Comparison of ENCODE assay signal across 8 cellular contexts in genomic region chr15:42735382-42736165, GRCh38. TPM values are rescaled to one million over a fixed set of nuclear protein-coding genes. Genes with fewer than 3 reads are reported as not detected.
DNase-seq lines count a peak whose midpoint lies in the region; ATAC-seq and TF ChIP-seq lines count a peak whose summit lies in the region.

No MANE protein-coding gene starts in this region.

- intact Hi-C loops in sigmoid colon (cut with DNase I) = loop anchor here (2.0 to 10.0 kb wide), 2 partner anchors 187 to 369 kb away; partner anchors contain the start of gene UBR1

- TF ChIP-seq CTCF in GM13976 (IDR thresholded peaks at IDR 0.05; ENCODE audit: borderline replicate concordance, control extremely low read depth, extremely low read depth, insufficient read depth, missing control alignments) = no peak
- no peak for TF ChIP-seq CTCF in foreskin fibroblast (IDR thresholded peaks at IDR 0.05; ENCODE audit: low read depth, low read length)
- no peak for TF ChIP-seq CTCF in sigmoid colon (IDR thresholded peaks at IDR 0.05)

- peaks cover 0 to 23% (median 21%) of the 10 kb centered on the region in 4 donors for H3K4me1 ChIP-seq in sigmoid colon

- 90 to 91% methylated on average over 19 of the region's 19 CpGs for WGBS in sigmoid colon, 2 donors

- H3K27me3 Mint-ChIP-seq in T-cell = no peaks in the 10 kb centered on the region

- no peaks in the 10 kb centered on the region for H3K9me3 Mint-ChIP-seq in T-cell

- peaks cover 7 to 40% (median 14%) of the 10 kb centered on the region in 4 donors for H3K36me3 ChIP-seq in sigmoid colon

- H3K27me3 ChIP-seq in sigmoid colon = no peaks in the 10 kb centered on the region

- H3K27ac ChIP-seq in sigmoid colon = peak overlapping the region; percentile 6 to 95 (median 91)

- peak overlapping the region in 1 of 2 donors; percentile 68 for H3K27ac Mint-ChIP-seq in T-cell

- peaks cover 10 to 25% (median 19%) of the 10 kb centered on the region in 3 donors for H3K4me1 Mint-ChIP-seq in T-cell

- DNase-seq in GM13976 (ENCODE audit: low spot score) (peak; percentile 27), T-cell (no peak), foreskin fibroblast (no peak), sigmoid colon (peak; percentile 62), NCI-H2107 treated with DMSO at 0.1 percent for 48 hours (lab: John Stamatoyannopoulos, UW; ENCODE audit: unreplicated experiment) (no peak), NCI-H2227 treated with DMSO at 0.1 percent for 48 hours (lab: John Stamatoyannopoulos, UW) (no peak)

- CTCF ChIA-PET in T-cell (lab: Charles Lee) = interaction anchor here (0.5 to 0.7 kb wide), 3 partner anchors 189 to 218 kb away, joined by 3 to 8 read pairs (median 4); no protein-coding TSS in a partner anchor

- H3K36me3 Mint-ChIP-seq in T-cell = peaks cover 27% of the 10 kb centered on the region

- ATAC-seq in T-cell (replicated peaks in 1 of 4) (no peak), GM21367 (IDR thresholded peaks at IDR 0.05; ENCODE audit: unreplicated experiment) (no peak), HG03432 (IDR thresholded peaks at IDR 0.05; ENCODE audit: unreplicated experiment) (no peak)

- TF ChIP-seq POLR2A in sigmoid colon (IDR thresholded peaks at IDR 0.05) = no peak

- H3K4me3 ChIP-seq in foreskin fibroblast (ENCODE audit: low read depth in 1 of 2, low read length in 2 of 2) (peak overlapping the region; percentile 60 to 83), sigmoid colon (peak overlapping the region; percentile 62 to 96 (median 86))

- peak overlapping the region; percentile 71 to 80 (median 74) for H3K4me3 Mint-ChIP-seq in T-cell

- TF ChIP-seq EP300 in sigmoid colon (IDR thresholded peaks at IDR 0.05) = no peak

- POLR2A ChIA-PET in T-cell (lab: Charles Lee) = interaction anchor here in 1 of 2 donors (0.6 to 0.7 kb wide), 2 partner anchors 127 to 279 kb away, joined by 3 to 4 read pairs; no protein-coding TSS in a partner anchor

- in situ Hi-C loops in GM13976 (cut with MboI; ENCODE audit: low sequenced_read_pairs, unreplicated experiment) = no loop called here

- H3K9me3 ChIP-seq in sigmoid colon = no peaks in the 10 kb centered on the region

RNA-seq across cellular contexts. Expression of gene CDAN1, which starts 1.4 kb away (rescaled TPM):
- total RNA-seq in T-cell = 10 to 100 TPM; 28.2 to 45.7 (median 33.3) TPM
- total RNA-seq in sigmoid colon = 10 to 100 TPM in 1 of 4 donors, 1 to 10 TPM in 3; 7.6 to 11.4 (median 9.8) TPM
- 1 to 10 TPM; 1.2 to 8.0 (median 3.0) TPM for polyA plus RNA-seq in sigmoid colon

Comparison
In these comparisons a context has a peak if more than half of its experiments do, and no peak if none do; other contexts are left out.
1. DNase-seq: peak in GM13976 (single experiment) and sigmoid colon (single experiment); none in T-cell (0 of 34), foreskin fibroblast (0 of 2), NCI-H2107 treated with DMSO at 0.1 percent for 48 hours (single experiment) and NCI-H2227 treated with DMSO at 0.1 percent for 48 hours (single experiment).